In genomic region chr11:47394322-47395224, GRCh38 we compare ENCODE assay signal across 8 cellular contexts. TPM values are rescaled to one million over a fixed set of nuclear protein-coding genes. Genes with fewer than 3 reads are reported as not detected.
DNase-seq lines count a peak whose midpoint lies in the region; ATAC-seq and TF ChIP-seq lines count a peak whose summit lies in the region.

No MANE protein-coding gene starts in this region.

- no peaks in the 10 kb centered on the region for H3K36me3 ChIP-seq in gastroesophageal sphincter
- H3K36me3 ChIP-seq in SJCRH30: no peaks in the 10 kb centered on the region

- H3K27ac ChIP-seq in gastroesophageal sphincter: peak overlapping the region; percentile 11 to 85 (median 80)
- no peak overlapping the region for H3K27ac ChIP-seq in SJCRH30

- no peak for TF ChIP-seq CTCF in gastroesophageal sphincter (IDR thresholded peaks at IDR 0.05)

- no peaks in the 10 kb centered on the region for H3K9me3 ChIP-seq in gastroesophageal sphincter
- H3K9me3 ChIP-seq in SJCRH30 (replicated peaks): no peaks in the 10 kb centered on the region

- TF ChIP-seq POLR2A in gastroesophageal sphincter (IDR thresholded peaks at IDR 0.05): peak in 1 of 2 donors; percentile 42

- in situ Hi-C loops in KBM-7 (cut with MboI; ENCODE audit: low pct_unique_long_range_greater_than_20kb, low sequenced_read_pairs): loop anchor here (10.0 kb wide), 1 partner anchor 60 kb away; no protein-coding TSS in a partner anchor

- DNase-seq in KBM-7: peak; percentile 91
- DNase-seq in activated CD8-positive, alpha-beta memory T cell treated with anti-CD3 and anti-CD28 coated beads, Interleukin-2, amount 50 U/mL, for 48 hours: peak; percentile 78
- peak; percentile 41 to 42 for DNase-seq in stimulated activated CD4-positive, alpha-beta T cell treated with anti-CD3 and anti-CD28 coated beads, Interleukin-12 subunit alpha, Interleukin-12 subunit beta, amount 100 ng/mL, for 24 hours (ENCODE audit: low read depth in 2 of 2)
- no peak for DNase-seq in NCI-H2227 (lab: John Stamatoyannopoulos, UW; ENCODE audit: unreplicated experiment)
- DNase-seq in SJCRH30: no peak
- DNase-seq in 8988T: no peak

- ATAC-seq in GM18511 (IDR thresholded peaks at IDR 0.05; ENCODE audit: unreplicated experiment): peak; percentile 72
- peak; percentile 62 for ATAC-seq in gastroesophageal sphincter

- H3K27me3 ChIP-seq in gastroesophageal sphincter: no peaks in the 10 kb centered on the region
- H3K27me3 ChIP-seq in SJCRH30: no peaks in the 10 kb centered on the region

- 70 to 89% methylated on average over 7 to 12 of the region's 39 CpGs for WGBS in gastroesophageal sphincter (ENCODE audit: low coverage in 1 of 2), 2 donors

- peak overlapping the region in 1 of 2 donors; percentile 21 for H3K4me3 ChIP-seq in gastroesophageal sphincter
- no peak overlapping the region for H3K4me3 ChIP-seq in SJCRH30

- no peak for TF ChIP-seq EP300 in gastroesophageal sphincter (IDR thresholded peaks at IDR 0.05)

- H3K4me1 ChIP-seq in gastroesophageal sphincter: peaks cover 0 to 14% (median 0%) of the 10 kb centered on the region in 3 donors
- peaks cover 8% of the 10 kb centered on the region; the same call in 1 of the 2 replicates for H3K4me1 ChIP-seq in SJCRH30

RNA-seq across cellular contexts. Expression of gene SLC39A13, which starts 13.8 kb away (rescaled TPM):
- 100 to 1,000 TPM in 1 of 4 donors, 10 to 100 TPM in 3; 68.8 to 218 (median 78.9) TPM for total RNA-seq in gastroesophageal sphincter
- 17.3 and 24.4 TPM in 2 replicates for total RNA-seq in SJCRH30 (2014; rRNA removed; shearing (Covaris generic))

RNA-seq across cellular contexts. Expression of gene SPI1, which starts 16.2 kb away (rescaled TPM):
- 10 to 100 TPM in 3 of 4 donors, 1 to 10 TPM in 1; 4.2 to 32.4 (median 14.7) TPM for total RNA-seq in gastroesophageal sphincter
- not detected in 2 replicates for total RNA-seq in SJCRH30 (2014; rRNA removed; shearing (Covaris generic))

RNA-seq across cellular contexts. Expression of gene PSMC3, which starts 31.7 kb away (rescaled TPM):
- total RNA-seq in gastroesophageal sphincter: 100 to 1,000 TPM; 169 to 194 (median 179) TPM
- total RNA-seq in SJCRH30 (2014; rRNA removed; shearing (Covaris generic)): 236 and 258 TPM in 2 replicates

RNA-seq across cellular contexts. Expression of gene MYBPC3, which starts 42.1 kb away (rescaled TPM):
- under 1 TPM in 2 of 4 donors, not detected in 2; 0.12 to 0.13 TPM for total RNA-seq in gastroesophageal sphincter
- total RNA-seq in SJCRH30 (2014; rRNA removed; shearing (Covaris generic)): not detected in 2 replicates

RNA-seq across cellular contexts. Expression of gene RAPSN, which starts 54.4 kb away (rescaled TPM):
- total RNA-seq in gastroesophageal sphincter: under 1 TPM in 2 of 4 donors, not detected in 2; 0.23 to 0.27 TPM
- total RNA-seq in SJCRH30 (2014; rRNA removed; shearing (Covaris generic)): 91.3 and 93.5 TPM in 2 replicates

Comparison
In these comparisons a context has a peak if more than half of its experiments do, and no peak if none do; other contexts are left out.
1. DNase-seq: peak in KBM-7 (single experiment), activated CD8-positive, alpha-beta memory T cell treated with anti-CD3 and anti-CD28 coated beads, Interleukin-2, amount 50 U/mL, for 48 hours (single experiment) and stimulated activated CD4-positive, alpha-beta T cell treated with anti-CD3 and anti-CD28 coated beads, Interleukin-12 subunit alpha, Interleukin-12 subunit beta, amount 100 ng/mL, for 24 hours (2 of 2); none in NCI-H2227 (single experiment), SJCRH30 (0 of 2) and 8988T (single experiment).